In the genomic region with DNA sequence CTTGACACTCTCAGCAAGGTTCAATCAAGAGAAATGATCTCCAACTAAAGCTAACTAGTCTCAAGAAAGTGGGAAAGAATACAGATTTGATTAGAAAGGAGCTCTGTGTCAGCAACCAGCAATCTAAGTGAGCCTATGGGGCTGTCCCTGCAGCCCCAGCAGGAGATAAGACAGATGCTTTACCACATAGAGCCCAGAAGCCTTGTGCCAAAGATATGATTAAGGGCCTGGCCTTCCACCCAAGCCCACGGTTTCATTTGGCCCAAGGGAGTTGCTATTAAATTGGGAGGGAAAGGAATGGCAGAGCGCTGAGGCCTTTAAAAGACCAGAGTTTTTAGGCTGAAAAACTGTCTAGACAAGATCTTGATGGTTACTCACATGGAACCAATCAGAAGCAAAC, we compare ENCODE assay signal across 16 cellular contexts.
"Had no signal": no experiment of that assay in that cellular context is flagged by ENCODE, and none has a peak within 500 bp of the region (broad histone marks: within the 10 kb centered on the region; RNA-seq: fewer than 3 reads in every experiment).

No MANE protein-coding gene starts in this region.

- H3K4me1 ChIP-seq: tibial artery had no signal

- H3K27ac Mint-ChIP-seq: activated T-helper 2 cell treated with anti-CD3 and anti-CD28 coated beads, Interferon-gamma antibody, Interleukin-2, Interleukin-4, amounts not matched to agents 10 μg/mL and 5 μg/mL and 100 μg/mL, durations not matched to agents 14 hours and 24 hours and 36 hours; brain; endodermal cell; stimulated activated memory B cell treated with anti-CD40 and anti-IgM and Interleukin-4, amounts not matched to agents 10 μg/mL and 1 μg/mL and 100 μg/mL, for 72 hours had no signal

- H3K27me3 ChIP-seq: heart right ventricle, pancreas, tibial artery, vagina had no signal

- H3K9me3 ChIP-seq: heart right ventricle, pancreas, tibial artery, vagina had no signal

- H3K4me3 ChIP-seq: heart right ventricle, pancreas, tibial artery, vagina had no signal

- H3K36me3 ChIP-seq: pancreas, vagina had no signal

- H3K9me3 Mint-ChIP-seq: activated naive CD4-positive, alpha-beta T cell treated with anti-CD3 and anti-CD28 coated beads, Interleukin-2, amount 50 U/mL, for 72 hours; activated T-helper 2 cell treated with anti-CD3 and anti-CD28 coated beads, Interferon-gamma antibody, Interleukin-2, Interleukin-4, amounts not matched to agents 10 μg/mL and 5 μg/mL and 100 μg/mL, durations not matched to agents 14 hours and 24 hours and 36 hours; endodermal cell; stimulated activated memory B cell treated with anti-CD40 and anti-IgM and Interleukin-4, amounts not matched to agents 10 μg/mL and 1 μg/mL and 100 μg/mL, for 72 hours had no signal

- H3K4me1 Mint-ChIP-seq: stimulated activated memory B cell treated with anti-CD40 and anti-IgM and Interleukin-4, amounts not matched to agents 10 μg/mL and 1 μg/mL and 100 μg/mL, for 72 hours had no signal

- FAIRE-seq: frontal cortex, pancreas, small intestine had no signal

- DNase-seq: activated CD4-positive, alpha-beta T cell treated with anti-CD3 and anti-CD28 coated beads for 4 hours; amniotic stem cell; endodermal cell; heart right ventricle; islet precursor cell; retina; small intestine; T-helper 9 cell; tibial artery had no signal

- H3K27ac ChIP-seq: pancreas, tibial artery, vagina had no signal

- H3K4me3 Mint-ChIP-seq: brain; endodermal cell; stimulated activated memory B cell treated with anti-CD40 and anti-IgM and Interleukin-4, amounts not matched to agents 10 μg/mL and 1 μg/mL and 100 μg/mL, for 72 hours had no signal

- H3K27me3 Mint-ChIP-seq: brain; stimulated activated memory B cell treated with anti-CD40 and anti-IgM and Interleukin-4, amounts not matched to agents 10 μg/mL and 1 μg/mL and 100 μg/mL, for 72 hours had no signal
